Comparison of ENCODE assay signal across 8 cellular contexts in genomic region chr12:123571343-123571813, GRCh38. TPM values are rescaled to one million over a fixed set of nuclear protein-coding genes. Genes with fewer than 3 reads are reported as not detected.
DNase-seq lines count a peak whose midpoint lies in the region; ATAC-seq and TF ChIP-seq lines count a peak whose summit lies in the region.

No MANE protein-coding gene starts in this region.

- peak; percentile 65 for ATAC-seq in lower lobe of right lung
- no peak for ATAC-seq in HG02588 (IDR thresholded peaks at IDR 0.05; ENCODE audit: unreplicated experiment)
- no peak for ATAC-seq in GM18502 (IDR thresholded peaks at IDR 0.05; ENCODE audit: poor library complexity, unreplicated experiment)
- ATAC-seq in GM18870 (IDR thresholded peaks at IDR 0.05; ENCODE audit: unreplicated experiment): no peak

- H3K27ac ChIP-seq in colonic mucosa (no peak overlapping the region), lower lobe of right lung (no peak overlapping the region)

- H3K27me3 ChIP-seq in BE2C: no peaks in the 10 kb centered on the region
- H3K27me3 ChIP-seq in colonic mucosa: no peaks in the 10 kb centered on the region
- no peaks in the 10 kb centered on the region for H3K27me3 ChIP-seq in lower lobe of right lung (ENCODE audit: low read depth)

- H3K4me1 ChIP-seq in BE2C: no peaks in the 10 kb centered on the region
- no peaks in the 10 kb centered on the region for H3K4me1 ChIP-seq in colonic mucosa
- H3K4me1 ChIP-seq in lower lobe of right lung: no peaks in the 10 kb centered on the region

- intact Hi-C loops in colonic mucosa (cut with DNase I) (no loop called here), lower lobe of right lung (cut with DNase I) (no loop called here)

- no peaks in the 10 kb centered on the region for H3K9me3 ChIP-seq in BE2C
- no peaks in the 10 kb centered on the region for H3K9me3 ChIP-seq in colonic mucosa
- H3K9me3 ChIP-seq in lower lobe of right lung: no peaks in the 10 kb centered on the region

- TF ChIP-seq CTCF in BE2C (IDR thresholded peaks at IDR 0.05; ENCODE audit: low read depth, low read length) (no peak), colonic mucosa (IDR thresholded peaks at IDR 0.05) (no peak), lower lobe of right lung (IDR thresholded peaks at IDR 0.05) (no peak)

- H3K4me3 ChIP-seq in BE2C (ENCODE audit: low read depth, low read length): peak overlapping the region; percentile 37
- H3K4me3 ChIP-seq in colonic mucosa: no peak overlapping the region
- no peak overlapping the region for H3K4me3 ChIP-seq in lower lobe of right lung

- DNase-seq in BE2C: peak; percentile 50
- DNase-seq in NCI-H2171 treated with DMSO at 0.1 percent for 48 hours (lab: John Stamatoyannopoulos, UW): peak; percentile 83
- peak; percentile 25 for DNase-seq in colonic mucosa
- DNase-seq in lower lobe of right lung: peak; percentile 55
- no peak for DNase-seq in LoVo (ENCODE audit: low spot score)

- no peaks in the 10 kb centered on the region for H3K36me3 ChIP-seq in BE2C
- no peaks in the 10 kb centered on the region for H3K36me3 ChIP-seq in colonic mucosa
- H3K36me3 ChIP-seq in lower lobe of right lung: no peaks in the 10 kb centered on the region

- no peak overlapping the region for H3K9ac ChIP-seq in colonic mucosa (ENCODE audit: low read depth in 2 of 2, low read length in 2 of 2)

RNA-seq across cellular contexts. Expression of gene TMED2, which starts 13.0 kb away (rescaled TPM):
- 214 TPM for polyA plus RNA-seq in BE2C (2012; ENCODE audit: insufficient read depth, insufficient read length, low read depth)
- total RNA-seq in colonic mucosa (100 to 1,000 TPM; 297 to 381 TPM), lower lobe of right lung (195 TPM)

RNA-seq across cellular contexts. Expression of gene DDX55, which starts 30.5 kb away (rescaled TPM):
- polyA plus RNA-seq in BE2C (2012; ENCODE audit: insufficient read depth, insufficient read length, low read depth): 147 TPM
- total RNA-seq in colonic mucosa (10 to 100 TPM in 1 of 2 donors, 1 to 10 TPM in 1; 8.1 to 19.7 TPM), lower lobe of right lung (20.5 TPM)

RNA-seq across cellular contexts. Expression of gene RILPL1, which starts 37.9 kb away (rescaled TPM):
- 10.3 TPM for polyA plus RNA-seq in BE2C (2012; ENCODE audit: insufficient read depth, insufficient read length, low read depth)
- total RNA-seq in colonic mucosa (1 to 10 TPM; 2.6 to 5.0 TPM), lower lobe of right lung (14.4 TPM)

Comparison
In these comparisons a context has a peak if more than half of its experiments do, and no peak if none do; other contexts are left out.
1. ATAC-seq: peak in lower lobe of right lung (2 of 2); none in HG02588 (single experiment), GM18502 (single experiment) and GM18870 (single experiment).